2 cellular contexts compared by ENCODE assay signal in genomic region chr7:49438281-49438680, GRCh38.
TF ChIP-seq lines count a peak whose summit lies in the region.

No MANE protein-coding gene starts in this region.

TF ChIP-seq in GM12891, 5 proteins besides CTCF, POLR2A, EP300 and RAD21:
- TF ChIP-seq POU2F2 (IDR thresholded peaks at IDR 0.05; ENCODE audit: low read depth, low read length) (no peak), TAF1 (IDR thresholded peaks at IDR 0.05; ENCODE audit: low read depth, low read length) (no peak), POLR2AphosphoS5 (IDR thresholded peaks at IDR 0.05; ENCODE audit: low read depth, low read length) (no peak), PAX5 (IDR thresholded peaks at IDR 0.05; ENCODE audit: insufficient read depth, low read length, severe bottlenecking) (no peak), SPI1 (IDR thresholded peaks at IDR 0.05; ENCODE audit: low read depth, low read length) (no peak)

TF ChIP-seq in H1, 55 proteins besides CTCF, POLR2A, EP300 and RAD21:
- no peak for TF ChIP-seq BCL11A (IDR thresholded peaks at IDR 0.05; ENCODE audit: low read depth in 2 of 2, low read length in 2 of 2)
- no peak for TF ChIP-seq TCF12 (IDR thresholded peaks at IDR 0.05; ENCODE audit: low read depth, low read length)
- no peak for TF ChIP-seq SIRT6 (IDR thresholded peaks at IDR 0.05; ENCODE audit: low read length)
- TF ChIP-seq MAX (IDR thresholded peaks at IDR 0.05): no peak
- no peak for TF ChIP-seq POU5F1 (IDR thresholded peaks at IDR 0.05; ENCODE audit: low read depth, low read length)
- TF ChIP-seq JUN (IDR thresholded peaks at IDR 0.05; ENCODE audit: low read depth, low read length): no peak
- no peak for TF ChIP-seq EGR1 (IDR thresholded peaks at IDR 0.05; ENCODE audit: borderline replicate concordance, low read depth, low read length)
- TF ChIP-seq NANOG (IDR thresholded peaks at IDR 0.05; ENCODE audit: insufficient read depth, low read depth, low read length, poor library complexity, severe bottlenecking): no peak
- TF ChIP-seq SP4 (IDR thresholded peaks at IDR 0.05; ENCODE audit: low read length): no peak
- TF ChIP-seq CREB1 (IDR thresholded peaks at IDR 0.05): no peak
- TF ChIP-seq ATF3 (IDR thresholded peaks at IDR 0.05; ENCODE audit: insufficient read depth, low read depth, low read length): no peak
- TF ChIP-seq FOSL1 (IDR thresholded peaks at IDR 0.05; ENCODE audit: insufficient read depth, low read depth, low read length): no peak
- TF ChIP-seq SRF (IDR thresholded peaks at IDR 0.05; ENCODE audit: low read depth, low read length): no peak
- no peak for TF ChIP-seq RNF2 (IDR thresholded peaks at IDR 0.05; ENCODE audit: borderline replicate concordance, low read depth, low read length, missing control alignments, poor library complexity, severe bottlenecking)
- no peak for TF ChIP-seq SIX5 (IDR thresholded peaks at IDR 0.05; ENCODE audit: low read depth, low read length)
- no peak for TF ChIP-seq POLR2AphosphoS5 (IDR thresholded peaks at IDR 0.05; ENCODE audit: low read depth, low read length)
- no peak for TF ChIP-seq TEAD4 (IDR thresholded peaks at IDR 0.05; ENCODE audit: low read depth, low read length)
